8 cellular contexts compared by ENCODE assay signal in the genomic region with DNA sequence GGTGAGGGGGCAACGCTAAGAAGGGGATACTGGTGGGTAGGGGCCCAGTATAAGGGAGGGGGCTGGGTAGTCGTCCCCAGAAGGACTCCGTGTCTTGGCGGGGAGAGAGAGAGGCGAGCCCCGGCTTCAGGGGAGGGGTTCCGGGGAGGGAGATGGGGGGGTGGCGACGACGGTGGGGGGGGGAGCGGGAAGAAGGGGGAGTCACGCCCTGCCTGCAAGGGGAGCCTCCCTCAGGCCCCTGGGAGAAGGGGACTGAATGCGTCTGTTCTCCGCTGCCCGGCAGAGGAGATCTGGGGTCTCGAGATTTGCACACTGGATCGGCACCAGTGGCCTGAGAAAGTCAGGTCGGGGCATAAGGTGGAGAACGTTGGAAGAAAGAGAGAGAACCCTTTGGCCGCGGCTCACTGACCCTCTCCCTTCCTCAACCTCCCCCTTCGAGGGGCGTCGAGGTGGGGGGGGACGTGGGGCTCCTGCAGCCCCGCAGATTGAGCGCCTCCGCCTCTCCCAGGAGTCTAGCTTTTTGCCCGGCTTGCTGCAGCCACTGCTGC. TPM values are rescaled to one million over a fixed set of nuclear protein-coding genes. Genes with fewer than 3 reads are reported as not detected.
DNase-seq lines count a peak whose midpoint lies in the region; ATAC-seq, FAIRE-seq and TF ChIP-seq lines count a peak whose summit lies in the region.

No MANE protein-coding gene starts in this region.

- POLR2A ChIA-PET in AG04450 (lab: Yijun Ruan, JAX) (interaction anchor here (0.6 to 1.0 kb wide), 2 partner anchors 18 to 23 kb away, joined by 5 to 7 read pairs; no protein-coding TSS in a partner anchor), SK-N-SH (lab: Yijun Ruan, JAX) (interaction anchor here (2.7 kb wide), 1 partner anchor 50 kb away, joined by 9 read pairs; no protein-coding TSS in a partner anchor), HepG2 (lab: Yijun Ruan, JAX) (no interaction called here)

- H3K9me2 ChIP-seq in SK-N-SH: no peaks in the 10 kb centered on the region

- TF ChIP-seq CTCF in AG04450 (IDR thresholded peaks at IDR 0.05; ENCODE audit: low read depth, low read length) (no peak), GM13977 (IDR thresholded peaks at IDR 0.05; ENCODE audit: extremely low read depth, insufficient read depth, missing control alignments) (no peak), SK-N-SH (IDR thresholded peaks at IDR 0.05) (no peak), HepG2 (CRISPR knock-in tag; IDR thresholded peaks at IDR 0.05) (no peak), Calu3 (IDR thresholded peaks at IDR 0.05; ENCODE audit: unreplicated experiment) (no peak)

- H2AFZ ChIP-seq in SK-N-SH (ENCODE audit: low read depth): peak overlapping the region; percentile 84
- H2AFZ ChIP-seq in HepG2 (ENCODE audit: low read length): no peak overlapping the region

- H3K9ac ChIP-seq in SK-N-SH (peak overlapping the region; percentile 31; the same call in 1 of the 2 replicates), HepG2 (ENCODE audit: insufficient read depth, low read depth, low read length) (peak overlapping the region; percentile 46; the same call in 1 of the 2 replicates)

- peaks cover 47% of the 10 kb centered on the region for H3K27me3 Mint-ChIP-seq in Calu3 (ENCODE audit: unreplicated experiment)

- no peaks in the 10 kb centered on the region for H3K36me3 Mint-ChIP-seq in Calu3 (ENCODE audit: insufficient read depth, unreplicated experiment)

- H3F3A ChIP-seq in SK-N-SH (replicated peaks; ENCODE audit: insufficient read depth): peaks cover 9% of the 10 kb centered on the region

- intact Hi-C loops in HepG2 (cut with micrococcal nuclease; ENCODE audit: unreplicated experiment): loop anchor here (5.0 kb wide), 1 partner anchor 50 kb away; no protein-coding TSS in a partner anchor
- intact Hi-C loops in Calu3 (cut with micrococcal nuclease; ENCODE audit: unreplicated experiment): loop anchor here (10.0 kb wide), 1 partner anchor 47 kb away; no protein-coding TSS in a partner anchor

- H3K36me3 ChIP-seq in SK-N-SH (replicated peaks in 1 of 2; ENCODE audit: control insufficient read depth in 1 of 2, insufficient read depth in 2 of 2, low read length in 1 of 2): no peaks in the 10 kb centered on the region
- no peaks in the 10 kb centered on the region for H3K36me3 ChIP-seq in HepG2 (replicated peaks in 1 of 2; ENCODE audit: control insufficient read depth in 1 of 2, insufficient read depth in 2 of 2, low read length in 2 of 2)

- H3K4me3 Mint-ChIP-seq in Calu3 (ENCODE audit: low read depth, unreplicated experiment): no peak overlapping the region

- in situ Hi-C loops in GM13977 (cut with MboI; ENCODE audit: low pct_unique_long_range_greater_than_20kb, low sequenced_read_pairs, unreplicated experiment) (no loop called here), HepG2 (cut with HindIII; ENCODE audit: extremely low pct_ligation_motif_present, low pct_unique_long_range_greater_than_20kb) (no loop called here)

- H3K9me3 Mint-ChIP-seq in Calu3 (ENCODE audit: low read depth, unreplicated experiment): no peaks in the 10 kb centered on the region

- TF ChIP-seq POLR2A in HepG2 (IDR thresholded peaks at IDR 0.05; ENCODE audit: insufficient read depth in 1 of 2, low read depth in 2 of 2, low read length in 2 of 2): no peak

- H3K4me2 ChIP-seq in SK-N-SH (no peak overlapping the region; the same call in 1 of the 2 replicates), HepG2 (ENCODE audit: low read depth, low read length) (peak overlapping the region; percentile 78)

- H3K4me3 ChIP-seq in AG04450 (ENCODE audit: low read depth, low read length) (peak overlapping the region; percentile 59), SK-N-SH (ENCODE audit: low read depth in 2 of 2, low read length in 1 of 2) (no peak overlapping the region; a peak in 3 of 4 replicates), HepG2 (replicated peaks in 1 of 3; ENCODE audit: insufficient read depth in 1 of 3, low read depth in 2 of 3, low read length in 3 of 3) (peak overlapping the region in 2 of 3 experiments; percentile 45 to 66; a peak in 3 of 6 replicates)

- FAIRE-seq in HepG2 (lab: Jason Lieb, UNC): no peak

- no peaks in the 10 kb centered on the region; a peak in 1 of 4 replicates for H3K4me1 ChIP-seq in SK-N-SH (ENCODE audit: control insufficient read depth in 1 of 2, insufficient read depth in 2 of 2, low read depth in 1 of 2, low read length in 1 of 2)
- peaks cover 9% of the 10 kb centered on the region for H3K4me1 ChIP-seq in HepG2 (ENCODE audit: insufficient read depth, low read length)

- H3K27ac Mint-ChIP-seq in Calu3 (ENCODE audit: unreplicated experiment): no peak overlapping the region

- DNase-seq in AG04450 (ENCODE audit: low read depth, low spot score) (no peak), GM13977 (ENCODE audit: low spot score) (peak; percentile 40), SK-N-SH (peak; percentile 50), HepG2 (ENCODE audit: low spot score) (no peak), Calu3 (no peak), DMS53 treated with DMSO at 0.1 percent for 48 hours (lab: John Stamatoyannopoulos, UW; ENCODE audit: unreplicated experiment) (no peak), NCI-H526 (lab: John Stamatoyannopoulos, UW) (no peak), NCI-H510A treated with DMSO at 0.1 percent for 48 hours (lab: John Stamatoyannopoulos, UW) (no peak)

- WGBS in SK-N-SH (ENCODE audit: low lambda C conversion rate): under 1% methylated on average over 23 of the region's 29 CpGs
- 2% methylated on average over 13 of the region's 29 CpGs for WGBS in HepG2 (ENCODE audit: low lambda C conversion rate)

- no TSS peak for BruUV-seq in HepG2 (replicated peaks; lab: Mats Ljungman, UMichigan)
- no TSS peak for BruUV-seq in Calu3 (replicated peaks; lab: Mats Ljungman, UMichigan)

- no peak for TF ChIP-seq RAD21 in SK-N-SH (IDR thresholded peaks at IDR 0.05; ENCODE audit: low read length)
- TF ChIP-seq RAD21 in HepG2 (CRISPR knock-in tag; IDR thresholded peaks at IDR 0.05): no peak

- no peak overlapping the region for H3K27ac ChIP-seq in AG04450 (ENCODE audit: low read depth, low read length)
- H3K27ac ChIP-seq in SK-N-SH (ENCODE audit: low read depth in 2 of 2, low read length in 1 of 2): no peak overlapping the region; a peak in 1 of 4 replicates
- no peak overlapping the region for H3K27ac ChIP-seq in HepG2 (ENCODE audit: extremely low read length, insufficient read depth, low read length)

- H3K9me3 ChIP-seq in AG04450 (ENCODE audit: control insufficient read depth, insufficient read depth, low read length): no peaks in the 10 kb centered on the region; the same call in 1 of the 2 replicates
- H3K9me3 ChIP-seq in SK-N-SH: no peaks in the 10 kb centered on the region
- H3K9me3 ChIP-seq in HepG2 (ENCODE audit: low read length): no peaks in the 10 kb centered on the region

- peaks cover 12% of the 10 kb centered on the region for H3K4me1 Mint-ChIP-seq in Calu3 (ENCODE audit: low read depth, unreplicated experiment)

- H3K27me3 ChIP-seq in AG04450 (ENCODE audit: control insufficient read depth, insufficient read depth, low read length) (no peaks in the 10 kb centered on the region), SK-N-SH (ENCODE audit: insufficient read depth) (peaks cover 7% of the 10 kb centered on the region; the same call in 1 of the 2 replicates), HepG2 (ENCODE audit: control insufficient read depth in 1 of 2, insufficient read depth in 2 of 2, low read length in 2 of 2) (no peaks in the 10 kb centered on the region)

- CTCF ChIA-PET in AG04450 (lab: Charles Lee): no interaction called here
- CTCF ChIA-PET in SK-N-SH (lab: Yijun Ruan, JAX): no interaction called here
- CTCF ChIA-PET in HepG2 (lab: Yijun Ruan, JAX; ENCODE audit: low intra/inter-chr PET ratio, low total read pairs): no interaction called here
- CTCF ChIA-PET in Calu3 (lab: Charles Lee): no interaction called here

- TF ChIP-seq EP300 in SK-N-SH (IDR thresholded peaks at IDR 0.05; ENCODE audit: borderline replicate concordance in 1 of 2, low read depth in 1 of 2, low read length in 1 of 2): no peak
- TF ChIP-seq EP300 in HepG2 (IDR thresholded peaks at IDR 0.05; ENCODE audit: low read depth in 2 of 2, low read length in 2 of 2): no peak
- TF ChIP-seq EP300 in HepG2 (CRISPR knock-in tag; IDR thresholded peaks at IDR 0.05; ENCODE audit: borderline replicate concordance): no peak

- H3K79me2 ChIP-seq in SK-N-SH (ENCODE audit: insufficient read depth) (peaks cover 19% of the 10 kb centered on the region), HepG2 (ENCODE audit: insufficient read depth, low read length) (no peaks in the 10 kb centered on the region)

- ATAC-seq in HepG2: no peak

- H4K20me1 ChIP-seq in SK-N-SH (ENCODE audit: insufficient read depth) (no peaks in the 10 kb centered on the region), HepG2 (ENCODE audit: insufficient read depth, low read length) (no peaks in the 10 kb centered on the region)

RNA-seq across cellular contexts. Expression of a gene that starts 0.6 kb away (rescaled TPM):
- 1.0 and 1.7 TPM in 2 replicates for polyA plus RNA-seq in AG04450 (2011; rRNA removed)
- polyA minus RNA-seq in AG04450 (2011; rRNA and poly(A)+ RNA removed): 2.4 and 2.9 TPM in 2 replicates
- 1.5 and 4.2 TPM in 2 replicates for polyA plus RNA-seq in SK-N-SH (2012; rRNA removed)
- polyA plus RNA-seq in SK-N-SH (2012; cell fraction: cytosol; rRNA removed): 2.9 and 3.5 TPM in 2 replicates
- polyA plus RNA-seq in SK-N-SH (2012; cell fraction: nucleus; rRNA removed): 8.7 and 9.5 TPM in 2 replicates
- total RNA-seq in HepG2 (2016; rRNA removed; fragmentation: Illumina TruSeq; extraction: Trizol): 1.4 and 4.1 TPM in 2 replicates
- total RNA-seq in HepG2 (2016; cell fraction: cytosol; rRNA removed; fragmentation: Illumina TruSeq; extraction: Trizol; ENCODE audit: low read depth): 1.1 and 1.2 TPM in 2 replicates
- total RNA-seq in HepG2 (2016; cell fraction: insoluble cytoplasmic fraction; rRNA removed; fragmentation: Illumina TruSeq; extraction: Trizol): 0.84 and 3.6 TPM in 2 replicates
- total RNA-seq in HepG2 (2016; cell fraction: membrane; rRNA removed; fragmentation: Illumina TruSeq; extraction: Trizol): 2.2 and 2.8 TPM in 2 replicates
- total RNA-seq in HepG2 (2016; cell fraction: nucleus; rRNA removed; fragmentation: Illumina TruSeq; extraction: Trizol): 3.0 and 4.6 TPM in 2 replicates
- 0.67 and 0.71 TPM in 2 replicates for polyA plus RNA-seq in HepG2 (2011; rRNA removed)
- polyA plus RNA-seq in HepG2 (2011; cell fraction: cytosol; rRNA removed): 0.45 and 0.51 TPM in 2 replicates
- polyA plus RNA-seq in HepG2 (2011; cell fraction: nucleus; rRNA removed): 2.3 and 3.4 TPM in 2 replicates
- polyA plus RNA-seq in HepG2 (2012): 4.1 and 4.2 TPM in 2 replicates
- polyA plus RNA-seq in HepG2 (2016; cell fraction: cytosol; fragmentation: Illumina TruSeq; extraction: Trizol; ENCODE audit: low read depth): 0.23 and 0.25 TPM in 2 replicates
- polyA plus RNA-seq in HepG2 (2016; cell fraction: insoluble cytoplasmic fraction; fragmentation: Illumina TruSeq; extraction: Trizol; ENCODE audit: low read depth): 3.5 and 5.3 TPM in 2 replicates
- polyA plus RNA-seq in HepG2 (2016; cell fraction: membrane; fragmentation: Illumina TruSeq; extraction: Trizol; ENCODE audit: low read depth): 0.49 and 0.65 TPM in 2 replicates
- polyA plus RNA-seq in HepG2 (2016; cell fraction: nucleus; fragmentation: Illumina TruSeq; extraction: Trizol; ENCODE audit: insufficient read depth, low read depth): 5.0 and 5.4 TPM in 2 replicates
- polyA minus RNA-seq in HepG2 (2011; rRNA and poly(A)+ RNA removed; ENCODE audit: low replicate concordance): 1.6 and 3.1 TPM in 2 replicates
- polyA minus RNA-seq in HepG2 (2011; cell fraction: cytosol; rRNA and poly(A)+ RNA removed): 2.0 and 2.8 TPM in 2 replicates
- 2.1 and 3.0 TPM in 2 replicates for polyA minus RNA-seq in HepG2 (2011; cell fraction: nucleus; rRNA and poly(A)+ RNA removed)
- total RNA-seq in Calu3 (2022): 6.7 and 10.1 TPM in 2 replicates

Comparison
In these comparisons a context has a peak if more than half of its experiments do, and no peak if none do; other contexts are left out.
1. DNase-seq: peak in GM13977 (single experiment) and SK-N-SH (single experiment); none in AG04450 (single experiment), HepG2 (single experiment), Calu3 (single experiment), DMS53 treated with DMSO at 0.1 percent for 48 hours (single experiment), NCI-H526 (0 of 2) and NCI-H510A treated with DMSO at 0.1 percent for 48 hours (single experiment).
2. H3K4me3 ChIP-seq: peak in AG04450 (single experiment) and HepG2 (2 of 3); none in SK-N-SH (0 of 2).